21 cellular contexts compared by ENCODE assay signal in the genomic region with DNA sequence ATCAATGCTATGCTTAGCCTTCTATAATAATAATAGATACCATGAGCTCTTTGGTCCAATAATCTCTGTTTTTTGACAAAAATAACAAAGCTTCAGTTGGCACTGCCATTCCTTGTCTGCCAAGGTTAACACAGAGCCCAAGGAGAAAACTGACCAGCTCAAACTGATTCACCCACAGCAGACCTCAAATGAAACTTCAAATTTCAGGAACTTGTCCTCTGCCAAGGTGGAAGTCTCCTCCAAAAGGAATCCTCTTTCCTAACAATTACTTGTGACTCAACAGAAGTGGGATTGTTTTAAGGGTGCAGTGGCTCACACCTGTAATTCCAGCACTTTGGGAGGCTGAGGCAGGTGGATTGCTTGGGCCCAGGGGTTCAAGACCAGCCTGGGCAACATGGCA. TPM values are rescaled to one million over a fixed set of nuclear protein-coding genes. Genes with fewer than 3 reads are reported as not detected.
A peak's percentile ranks its signal among the peaks of the same experiment; 100 is the strongest.
DNase-seq lines count a peak whose midpoint lies in the region; ATAC-seq, FAIRE-seq and TF ChIP-seq lines count a peak whose summit lies in the region.
"Had no signal": no experiment of that assay in that cellular context is flagged by ENCODE, and none has a peak within 500 bp of the region (broad histone marks: within the 10 kb centered on the region; RNA-seq: fewer than 3 reads in every experiment).

No MANE protein-coding gene starts in this region.

- no peak for TF ChIP-seq EP300 in A549 (IDR thresholded peaks at IDR 0.05)

- TF ChIP-seq RAD21 in A549 (conservative IDR thresholded peaks at IDR 0.05 in 1 of 2, IDR thresholded peaks at IDR 0.05 in 1 of 2), result no peak

- peaks cover 98% of the 10 kb centered on the region for H3K79me2 ChIP-seq in GM23248 (ENCODE audit: insufficient read depth)

- no peak overlapping the region for H3K27ac ChIP-seq in A549
- H3K27ac ChIP-seq in GM23248, result no peak overlapping the region
- no peak overlapping the region for H3K27ac ChIP-seq in naive thymus-derived CD4-positive, alpha-beta T cell (ENCODE audit: low read depth, low read length)
- H3K27ac ChIP-seq: SJSA1 had no signal

- no peaks in the 10 kb centered on the region for H3K27me3 ChIP-seq in GM23248 (replicated peaks; ENCODE audit: insufficient read depth)
- no peaks in the 10 kb centered on the region for H3K27me3 ChIP-seq in naive thymus-derived CD4-positive, alpha-beta T cell (ENCODE audit: control insufficient read depth in 2 of 2, insufficient read depth in 2 of 2, low read length in 2 of 2)
- H3K27me3 ChIP-seq: SJSA1 had no signal

- POLR2A ChIA-PET in activated CD4-positive, alpha-beta T cell treated with anti-CD3 and anti-CD28 coated beads for 36 hours (lab: Charles Lee), result no interaction called here
- POLR2A ChIA-PET in activated CD4-positive, alpha-beta T cell treated with anti-CD3 and anti-CD28 coated beads, Interleukin-2, amount 10 ng/mL, durations not matched to agents 7 days and 5 days (lab: Charles Lee), result no interaction called here
- POLR2A ChIA-PET in A549 (lab: Yijun Ruan, JAX), result no interaction called here
- POLR2A ChIA-PET in naive thymus-derived CD4-positive, alpha-beta T cell (lab: Charles Lee), result interaction anchor here (1.1 to 1.6 kb wide), 4 partner anchors 8 to 14 kb away, joined by 3 to 8 read pairs (median 6); no protein-coding TSS in a partner anchor

- H3K9me3 Mint-ChIP-seq in activated CD4-positive, alpha-beta T cell treated with anti-CD3 and anti-CD28 coated beads for 36 hours (ENCODE audit: low read depth), result no peaks in the 10 kb centered on the region
- H3K9me3 Mint-ChIP-seq in activated CD4-positive, alpha-beta T cell treated with anti-CD3 and anti-CD28 coated beads, Interleukin-2, amount 10 ng/mL, durations not matched to agents 7 days and 5 days, result no peaks in the 10 kb centered on the region
- no peaks in the 10 kb centered on the region for H3K9me3 Mint-ChIP-seq in naive thymus-derived CD4-positive, alpha-beta T cell

- no peak overlapping the region for H2AFZ ChIP-seq in GM23248

- H3K9me2 ChIP-seq in GM23248 (ENCODE audit: insufficient read depth), result no peaks in the 10 kb centered on the region

- CTCF ChIA-PET in activated CD4-positive, alpha-beta T cell treated with anti-CD3 and anti-CD28 coated beads for 36 hours (lab: Charles Lee), result interaction anchor here (0.6 to 1.5 kb wide), 7 partner anchors 10 to 98 kb away, joined by 3 to 4 read pairs (median 3); no protein-coding TSS in a partner anchor
- CTCF ChIA-PET in activated CD4-positive, alpha-beta T cell treated with anti-CD3 and anti-CD28 coated beads, Interleukin-2, amount 10 ng/mL, durations not matched to agents 7 days and 5 days (lab: Charles Lee), result interaction anchor here (0.5 to 1.7 kb wide), 4 partner anchors 25 to 65 kb away, joined by 3 to 4 read pairs (median 3); no protein-coding TSS in a partner anchor
- CTCF ChIA-PET in A549 (lab: Yijun Ruan, JAX), result interaction anchor here (0.9 to 1.1 kb wide), 2 partner anchors 12 to 93 kb away, joined by 3 to 4 read pairs; a partner anchor contains a TSS
- CTCF ChIA-PET in naive thymus-derived CD4-positive, alpha-beta T cell (lab: Charles Lee), result interaction anchor here (0.6 to 1.5 kb wide), 2 partner anchors 19 to 66 kb away, joined by 3 to 8 read pairs; no protein-coding TSS in a partner anchor

- H3K36me3 ChIP-seq in GM23248 (ENCODE audit: low read depth), result no peaks in the 10 kb centered on the region; the same call in 1 of the 2 replicates
- H3K36me3 ChIP-seq in naive thymus-derived CD4-positive, alpha-beta T cell (ENCODE audit: control insufficient read depth in 2 of 3, insufficient read depth in 3 of 3, low read length in 3 of 3), result peaks cover 0 to 9% (median 0%) of the 10 kb centered on the region in 3 experiments
- H3K36me3 ChIP-seq: HAP-1 had no signal

- no peak for ATAC-seq in activated CD4-positive, alpha-beta T cell treated with anti-CD3 and anti-CD28 coated beads for 36 hours
- ATAC-seq in A549, result no peak
- ATAC-seq in naive thymus-derived CD4-positive, alpha-beta T cell, result no peak
- ATAC-seq in GM18519 (IDR thresholded peaks at IDR 0.05; ENCODE audit: low FRiP score, unreplicated experiment), result no peak
- no peak for ATAC-seq in HG03354 (IDR thresholded peaks at IDR 0.05; ENCODE audit: poor library complexity, severe bottlenecking, unreplicated experiment)
- ATAC-seq: Panc1 had no signal

- H3K4me1 ChIP-seq in A549 (no peaks in the 10 kb centered on the region), GM23248 (ENCODE audit: insufficient read depth) (peaks cover 8% of the 10 kb centered on the region)
- peaks cover 49 to 66% of the 10 kb centered on the region in 2 donors for H3K4me1 ChIP-seq in naive thymus-derived CD4-positive, alpha-beta T cell (ENCODE audit: control insufficient read depth in 2 of 2, insufficient read depth in 2 of 2, low read length in 2 of 2)

- TF ChIP-seq CTCF in A549 (IDR thresholded peaks at IDR 0.05), result no peak

- no peak overlapping the region for H3K4me3 Mint-ChIP-seq in activated CD4-positive, alpha-beta T cell treated with anti-CD3 and anti-CD28 coated beads for 36 hours
- H3K4me3 Mint-ChIP-seq in activated CD4-positive, alpha-beta T cell treated with anti-CD3 and anti-CD28 coated beads, Interleukin-2, amount 10 ng/mL, durations not matched to agents 7 days and 5 days, result no peak overlapping the region
- peak overlapping the region in 8 of 10 donors; percentile 39 to 76 (median 57) for H3K4me3 Mint-ChIP-seq in naive thymus-derived CD4-positive, alpha-beta T cell

- no peaks in the 10 kb centered on the region for H3K27me3 Mint-ChIP-seq in activated CD4-positive, alpha-beta T cell treated with anti-CD3 and anti-CD28 coated beads for 36 hours
- H3K27me3 Mint-ChIP-seq in activated CD4-positive, alpha-beta T cell treated with anti-CD3 and anti-CD28 coated beads, Interleukin-2, amount 10 ng/mL, durations not matched to agents 7 days and 5 days, result no peaks in the 10 kb centered on the region
- H3K27me3 Mint-ChIP-seq in naive thymus-derived CD4-positive, alpha-beta T cell, result no peaks in the 10 kb centered on the region

- H3K36me3 Mint-ChIP-seq in activated CD4-positive, alpha-beta T cell treated with anti-CD3 and anti-CD28 coated beads for 36 hours (ENCODE audit: low read depth), result peaks cover 22% of the 10 kb centered on the region
- H3K36me3 Mint-ChIP-seq in activated CD4-positive, alpha-beta T cell treated with anti-CD3 and anti-CD28 coated beads, Interleukin-2, amount 10 ng/mL, durations not matched to agents 7 days and 5 days (ENCODE audit: low read depth), result peaks cover 39% of the 10 kb centered on the region
- peaks cover 0 to 19% (median 10%) of the 10 kb centered on the region in 5 donors for H3K36me3 Mint-ChIP-seq in naive thymus-derived CD4-positive, alpha-beta T cell

- H3K9me3 ChIP-seq in A549 (no peaks in the 10 kb centered on the region), GM23248 (ENCODE audit: low read depth) (no peaks in the 10 kb centered on the region)
- H3K9me3 ChIP-seq in naive thymus-derived CD4-positive, alpha-beta T cell (ENCODE audit: control insufficient read depth in 2 of 3, low read length in 3 of 3), result no peaks in the 10 kb centered on the region
- H3K9me3 ChIP-seq: HAP-1, SJSA1 had no signal

- no peak overlapping the region for H3K9ac ChIP-seq in GM23248

- H3F3A ChIP-seq in GM23248 (ENCODE audit: insufficient read depth), result 0 out of 2 replicates have a peak, but pooled peaks cover 3% of the 10 kb centered on the region

- peaks cover 30% of the 10 kb centered on the region; the same call in 1 of the 2 replicates for H4K20me1 ChIP-seq in GM23248 (ENCODE audit: insufficient read depth)

- in situ Hi-C loops in GM23248 (cut with MboI), result no loop called here

- peak overlapping the region; percentile 44 for H3K27ac Mint-ChIP-seq in activated CD4-positive, alpha-beta T cell treated with anti-CD3 and anti-CD28 coated beads for 36 hours
- H3K27ac Mint-ChIP-seq in activated CD4-positive, alpha-beta T cell treated with anti-CD3 and anti-CD28 coated beads, Interleukin-2, amount 10 ng/mL, durations not matched to agents 7 days and 5 days, result no peak overlapping the region
- H3K27ac Mint-ChIP-seq in naive thymus-derived CD4-positive, alpha-beta T cell, result peak overlapping the region in 4 of 9 donors; percentile 20 to 82 (median 70)

- TF ChIP-seq POLR2A in A549 (IDR thresholded peaks at IDR 0.05; ENCODE audit: low read length), result no peak

- no peak for DNase-seq in activated CD4-positive, alpha-beta T cell treated with anti-CD3 and anti-CD28 coated beads for 36 hours
- DNase-seq in activated CD4-positive, alpha-beta T cell treated with anti-CD3 and anti-CD28 coated beads, Interleukin-2, amount 10 ng/mL, durations not matched to agents 7 days and 5 days, result no peak
- DNase-seq in A549 (ENCODE audit: low read depth in 1 of 2, low spot score in 1 of 2), result no peak
- DNase-seq in GM23248, result peak; percentile 17
- DNase-seq in naive thymus-derived CD4-positive, alpha-beta T cell, result no peak
- no peak for DNase-seq in NCI-H2081 (lab: John Stamatoyannopoulos, UW)
- DNase-seq: DMS79 treated with DMSO at 0.1 percent for 48 hours, IMR-90, NCI-H1092 treated with DMSO at 0.1 percent for 48 hours, NCI-H146, NCI-H2029 treated with DMSO at 0.1 percent for 48 hours, NCI-H2171 treated with DMSO at 0.1 percent for 48 hours, NCI-H446, NCI-H526 treated with DMSO at 0.1 percent for 48 hours had no signal

- H3K4me3 ChIP-seq in A549 (no peak overlapping the region), GM23248 (no peak overlapping the region)
- no peak overlapping the region for H3K4me3 ChIP-seq in naive thymus-derived CD4-positive, alpha-beta T cell (ENCODE audit: low read length)
- H3K4me3 ChIP-seq: HAP-1, SJSA1 had no signal

- intact Hi-C loops in activated CD4-positive, alpha-beta T cell treated with anti-CD3 and anti-CD28 coated beads for 36 hours (cut with DNase I, micrococcal nuclease), result no loop called here
- intact Hi-C loops in naive thymus-derived CD4-positive, alpha-beta T cell (cut with micrococcal nuclease), result no loop called here

- peaks cover 48% of the 10 kb centered on the region for H3K4me1 Mint-ChIP-seq in activated CD4-positive, alpha-beta T cell treated with anti-CD3 and anti-CD28 coated beads for 36 hours
- peaks cover 37% of the 10 kb centered on the region for H3K4me1 Mint-ChIP-seq in activated CD4-positive, alpha-beta T cell treated with anti-CD3 and anti-CD28 coated beads, Interleukin-2, amount 10 ng/mL, durations not matched to agents 7 days and 5 days
- H3K4me1 Mint-ChIP-seq in naive thymus-derived CD4-positive, alpha-beta T cell, result peaks cover 31 to 42% (median 33%) of the 10 kb centered on the region in 7 donors

- H3K4me2 ChIP-seq in A549, result no peak overlapping the region
- peak overlapping the region; percentile 17 for H3K4me2 ChIP-seq in GM23248 (ENCODE audit: unreplicated experiment)

- FAIRE-seq in A549 (lab: Jason Lieb, UNC), result peak; percentile 32
- FAIRE-seq: A204.1, HTR-8/SVneo had no signal

RNA-seq across cellular contexts. Expression of a gene that starts 12.1 kb away (rescaled TPM):
- 100 to 1,000 TPM in 1 of 2 experiments, 10 to 100 TPM in 1; 95.9 to 104 TPM for total RNA-seq in activated CD4-positive, alpha-beta T cell treated with anti-CD3 and anti-CD28 coated beads for 36 hours
- total RNA-seq in activated CD4-positive, alpha-beta T cell treated with anti-CD3 and anti-CD28 coated beads, Interleukin-2, amount 10 ng/mL, durations not matched to agents 7 days and 5 days, result 100 to 1,000 TPM; 119 to 121 TPM
- polyA plus RNA-seq in A549 (2011; rRNA removed) (25.7 and 26.9 TPM in 2 replicates), A549 (2017; fragmentation: RNase III; extraction: RNeasy Plus Mini Kit Qiagen cat#74134 plus additional on column Dnase treatment) (15.9 to 19.3 TPM (median 15.9 TPM) in 3 replicates), GM23248 (2016; fragmentation: Nextera tagmentation; extraction: Ambion mirVana) (38.5 and 50.7 TPM in 2 replicates)
- 8.6 and 12.2 TPM in 2 replicates for polyA plus RNA-seq in A549 (2012; cell fraction: cytosol; rRNA removed)
- polyA plus RNA-seq in A549 (2012; cell fraction: nucleus; rRNA removed), result 11.6 and 12.6 TPM in 2 replicates
- polyA minus RNA-seq in A549 (2011; rRNA and poly(A)+ RNA removed), result 29.7 and 39.7 TPM in 2 replicates
- 41.2 and 68.3 TPM in 2 replicates for total RNA-seq in GM23248 (2014; rRNA removed; shearing (Covaris generic))
- total RNA-seq in naive thymus-derived CD4-positive, alpha-beta T cell, result 100 to 1,000 TPM; 114 to 253 (median 218) TPM
- polyA plus RNA-seq in naive thymus-derived CD4-positive, alpha-beta T cell, result 10 to 100 TPM; 71.5 to 84.6 TPM

Comparison
In these comparisons a context has a peak if more than half of its experiments do, and no peak if none do; other contexts are left out.
1. H3K4me3 Mint-ChIP-seq: peak in naive thymus-derived CD4-positive, alpha-beta T cell (8 of 10); none in activated CD4-positive, alpha-beta T cell treated with anti-CD3 and anti-CD28 coated beads for 36 hours (single experiment) and activated CD4-positive, alpha-beta T cell treated with anti-CD3 and anti-CD28 coated beads, Interleukin-2, amount 10 ng/mL, durations not matched to agents 7 days and 5 days (single experiment).